ENCODE assay signal across 8 cellular contexts in the genomic region with DNA sequence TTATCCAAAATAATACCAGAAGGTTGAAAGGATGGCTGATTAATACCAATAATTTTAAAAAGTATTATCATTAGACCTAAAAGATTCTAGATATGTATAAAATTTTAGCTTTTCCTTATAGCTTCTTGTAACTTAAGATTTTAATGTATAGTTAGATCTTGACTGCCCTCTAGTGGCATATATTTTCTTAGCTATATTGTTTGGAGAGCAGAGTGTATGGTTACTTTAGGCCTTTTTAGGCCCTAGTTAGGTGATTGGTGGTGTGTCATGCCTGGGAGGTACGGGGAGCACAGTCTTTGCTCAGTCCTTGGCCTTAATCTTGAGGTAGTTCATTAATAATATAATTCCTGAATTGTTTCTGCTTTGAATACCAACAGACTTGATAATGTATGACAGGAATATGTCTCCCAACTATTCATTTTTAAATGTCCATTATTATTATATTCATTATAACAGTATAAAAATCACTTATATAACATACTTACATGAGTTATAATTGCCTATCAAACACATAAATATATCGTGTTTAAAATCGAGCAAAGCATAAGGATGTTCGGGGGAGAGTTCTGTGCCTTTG.
DNase-seq lines count a peak whose midpoint lies in the region; ATAC-seq, FAIRE-seq and TF ChIP-seq lines count a peak whose summit lies in the region.

No MANE protein-coding gene starts in this region.

- H3K36me3 ChIP-seq in GM12878 (ENCODE audit: control insufficient read depth in 2 of 2, insufficient read depth in 2 of 2, low read length in 1 of 2) (no peaks in the 10 kb centered on the region), kidney (ENCODE audit: control insufficient read depth in 1 of 2, insufficient read depth in 2 of 2, low read length in 2 of 2) (no peaks in the 10 kb centered on the region)

- TF ChIP-seq RAD21 in GM12878 (IDR thresholded peaks at IDR 0.05; ENCODE audit: insufficient read depth, low read depth, low read length): peak; percentile 47

- 49% methylated on average over 4 of the region's 4 CpGs for whole genome bisulfite sequencing in GM12878 (ENCODE audit: insufficient coverage, insufficient replicate concordance, low lambda C conversion rate, missing lambda C conversion rate)

- FAIRE-seq in GM12878 (lab: Jason Lieb, UNC) (no peak), kidney (lab: Jason Lieb, UNC) (no peak)

- H3K27me3 ChIP-seq in GM12878 (replicated peaks in 1 of 2; ENCODE audit: control insufficient read depth in 2 of 2, insufficient read depth in 2 of 2, low read length in 1 of 2): no peaks in the 10 kb centered on the region

- H3K27ac ChIP-seq in GM12878 (ENCODE audit: control insufficient read depth, insufficient read depth) (no peak overlapping the region), kidney (ENCODE audit: low read depth in 2 of 2, low read length in 2 of 2) (no peak overlapping the region)

- ATAC-seq in GM19467 (IDR thresholded peaks at IDR 0.05; ENCODE audit: unreplicated experiment) (peak; percentile 73), HG03520 (IDR thresholded peaks at IDR 0.05; ENCODE audit: unreplicated experiment) (peak; percentile 88), GM12878 (peak; percentile 93)

- TF ChIP-seq EP300 in GM12878 (IDR thresholded peaks at IDR 0.05; ENCODE audit: borderline replicate concordance in 1 of 2, control insufficient read depth in 1 of 2, low read depth in 2 of 2, low read length in 2 of 2): no peak

- RAD21 ChIA-PET in GM12878 (lab: Charles Lee; ENCODE audit: unreplicated experiment): interaction anchor here (0.7 to 1.1 kb wide), 8 partner anchors 170 to 958 kb away, joined by 3 to 7 read pairs (median 3); a partner anchor contains a TSS

- no peak overlapping the region for H3K4me2 ChIP-seq in GM12878 (ENCODE audit: control insufficient read depth, insufficient read depth)

- DNase-seq in Daoy (ENCODE audit: low read depth): peak; percentile 33
- peak; percentile 6 to 83 for DNase-seq in NCI-H526 (lab: John Stamatoyannopoulos, UW)
- DNase-seq in GM12878 (ENCODE audit: low read depth, low spot score): peak; percentile 4
- no peak for DNase-seq in kidney
- no peak for DNase-seq in NK-92 treated with Interleukin-12 subunit alpha and Interleukin-12 subunit beta, amount 100 ng/mL, for 24 hours (lab: John Stamatoyannopoulos, UW)
- DNase-seq in stimulated activated CD4-positive, alpha-beta T cell treated with anti-CD3 and anti-CD28 coated beads, Interleukin-4, amount 100 ng/mL, for 4 hours: no peak

- peak; percentile 31 to 52 (median 52); a peak in 5 of 6 replicates for TF ChIP-seq CTCF in GM12878 (IDR thresholded peaks at IDR 0.05 in 2 of 3, conservative IDR thresholded peaks at IDR 0.05 in 1 of 3; ENCODE audit: control insufficient read depth in 2 of 3, extremely low read depth in 1 of 3, insufficient read depth in 1 of 3, low read depth in 3 of 3, low read length in 3 of 3)
- peak; percentile 33 for TF ChIP-seq CTCF in kidney (IDR thresholded peaks at IDR 0.05; ENCODE audit: borderline replicate concordance, extremely low read depth, insufficient read depth)

- POLR2A ChIA-PET in GM12878 (lab: Charles Lee): no interaction called here

- H3K9me3 ChIP-seq in GM12878 (replicated peaks; ENCODE audit: control insufficient read depth, insufficient read depth, low read length) (no peaks in the 10 kb centered on the region), kidney (ENCODE audit: control insufficient read depth in 1 of 2, low read length in 2 of 2) (no peaks in the 10 kb centered on the region)

- intact Hi-C loops in GM12878 (cut with micrococcal nuclease; ENCODE audit: unreplicated experiment) (loop anchor here (5.0 to 10.0 kb wide), 3 partner anchors 175 to 1458 kb away; no protein-coding TSS in a partner anchor), kidney (cut with DNase I) (no loop called here)

- H3K79me2 ChIP-seq in GM12878 (ENCODE audit: control insufficient read depth, insufficient read depth, low read length): no peaks in the 10 kb centered on the region

- H3K4me3 ChIP-seq in GM12878 (no peak overlapping the region), kidney (ENCODE audit: low read length in 2 of 2) (no peak overlapping the region)

- no peak for TF ChIP-seq POLR2A in GM12878 (IDR thresholded peaks at IDR 0.05; ENCODE audit: low read depth, low read length)

- H3K9ac ChIP-seq in GM12878 (ENCODE audit: control insufficient read depth, insufficient read depth, low read length) (no peak overlapping the region), kidney (ENCODE audit: low read length in 2 of 2) (no peak overlapping the region)

- no peaks in the 10 kb centered on the region for H4K20me1 ChIP-seq in GM12878 (ENCODE audit: control insufficient read depth, insufficient read depth)

- no TSS peak for BruUV-seq in GM12878 (replicated peaks; lab: Mats Ljungman, UMichigan)

- CTCF ChIA-PET in GM12878 (lab: Yijun Ruan, JAX): interaction anchor here (0.6 to 4.0 kb wide), 26 partner anchors 8 to 959 kb away, joined by 3 to 31 read pairs (median 4); no protein-coding TSS in a partner anchor

- SMC1A ChIA-PET in GM12878 (lab: Charles Lee; ENCODE audit: uncharacterized antibody, unreplicated experiment): interaction anchor here (0.6 to 1.1 kb wide), 4 partner anchors 23 to 803 kb away, joined by 3 to 6 read pairs (median 4); no protein-coding TSS in a partner anchor

- in situ Hi-C loops in GM12878 (cut with MboI): loop anchor here (10.0 kb wide), 3 partner anchors 808 to 1458 kb away; a partner anchor contains a TSS

- H3K4me1 ChIP-seq in GM12878 (ENCODE audit: control insufficient read depth, insufficient read depth, low read length) (no peaks in the 10 kb centered on the region), kidney (ENCODE audit: control insufficient read depth in 1 of 2, insufficient read depth in 1 of 2, low read depth in 1 of 2, low read length in 2 of 2) (no peaks in the 10 kb centered on the region)

- H2AFZ ChIP-seq in GM12878 (ENCODE audit: control insufficient read depth, low read depth, low read length): no peak overlapping the region

TF ChIP-seq in GM12878, 131 proteins besides CTCF, POLR2A, EP300 and RAD21 (continues in another document):
- TF ChIP-seq ZBED1 (IDR thresholded peaks at IDR 0.05; ENCODE audit: borderline replicate concordance) (no peak), ATF7 (IDR thresholded peaks at IDR 0.05; ENCODE audit: low read depth) (no peak), NBN (IDR thresholded peaks at IDR 0.05) (no peak), NR2F1 (conservative IDR thresholded peaks at IDR 0.05) (no peak), NR2C2 (IDR thresholded peaks at IDR 0.05; ENCODE audit: borderline replicate concordance, control insufficient read depth, insufficient read length, low read depth) (no peak), GATAD2B (conservative IDR thresholded peaks at IDR 0.05; ENCODE audit: low read depth) (no peak), BHLHE40 (IDR thresholded peaks at IDR 0.05; ENCODE audit: borderline replicate concordance in 1 of 2, low read depth in 2 of 2, low read length in 1 of 2) (no peak), EED (IDR thresholded peaks at IDR 0.05; ENCODE audit: low read depth) (no peak), TARDBP (IDR thresholded peaks at IDR 0.05; ENCODE audit: borderline replicate concordance) (no peak), ZNF24 (IDR thresholded peaks at IDR 0.05) (no peak), TBL1XR1 (IDR thresholded peaks at IDR 0.05; ENCODE audit: low read depth, low read length) (no peak), ASH2L (IDR thresholded peaks at IDR 0.05; ENCODE audit: borderline replicate concordance, low read depth) (no peak), SUZ12 (IDR thresholded peaks at IDR 0.05; ENCODE audit: unreplicated experiment) (no peak), STAT3 (IDR thresholded peaks at IDR 0.05; ENCODE audit: low read depth, low read length) (no peak), GABPA (IDR thresholded peaks at IDR 0.05; ENCODE audit: low read depth) (no peak)
- TF ChIP-seq, protein P1, sequence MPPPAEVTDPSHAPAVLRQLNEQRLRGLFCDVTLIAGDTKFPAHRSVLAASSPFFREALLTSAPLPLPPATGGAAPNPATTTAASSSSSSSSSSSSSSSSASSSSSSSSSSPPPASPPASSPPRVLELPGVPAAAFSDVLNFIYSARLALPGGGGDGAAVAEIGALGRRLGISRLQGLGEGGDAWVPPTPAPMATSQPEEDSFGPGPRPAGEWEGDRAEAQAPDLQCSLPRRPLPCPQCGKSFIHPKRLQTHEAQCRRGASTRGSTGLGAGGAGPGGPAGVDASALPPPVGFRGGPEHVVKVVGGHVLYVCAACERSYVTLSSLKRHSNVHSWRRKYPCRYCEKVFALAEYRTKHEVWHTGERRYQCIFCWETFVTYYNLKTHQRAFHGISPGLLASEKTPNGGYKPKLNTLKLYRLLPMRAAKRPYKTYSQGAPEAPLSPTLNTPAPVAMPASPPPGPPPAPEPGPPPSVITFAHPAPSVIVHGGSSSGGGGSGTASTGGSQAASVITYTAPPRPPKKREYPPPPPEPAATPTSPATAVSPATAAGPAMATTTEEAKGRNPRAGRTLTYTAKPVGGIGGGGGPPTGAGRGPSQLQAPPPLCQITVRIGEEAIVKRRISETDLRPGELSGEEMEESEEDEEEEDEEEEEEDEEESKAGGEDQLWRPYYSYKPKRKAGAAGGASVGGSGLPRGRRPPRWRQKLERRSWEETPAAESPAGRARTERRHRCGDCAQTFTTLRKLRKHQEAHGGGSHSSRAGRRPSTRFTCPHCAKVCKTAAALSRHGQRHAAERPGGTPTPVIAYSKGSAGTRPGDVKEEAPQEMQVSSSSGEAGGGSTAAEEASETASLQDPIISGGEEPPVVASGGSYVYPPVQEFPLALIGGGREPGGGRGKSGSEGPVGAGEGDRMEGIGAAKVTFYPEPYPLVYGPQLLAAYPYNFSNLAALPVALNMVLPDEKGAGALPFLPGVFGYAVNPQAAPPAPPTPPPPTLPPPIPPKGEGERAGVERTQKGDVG (CRISPR knock-in tag; IDR thresholded peaks at IDR 0.05): no peak

Comparison
In these comparisons a context has a peak if more than half of its experiments do, and no peak if none do; other contexts are left out.
1. DNase-seq: peak in Daoy (single experiment), NCI-H526 (2 of 2) and GM12878 (single experiment); none in kidney (single experiment), NK-92 treated with Interleukin-12 subunit alpha and Interleukin-12 subunit beta, amount 100 ng/mL, for 24 hours (single experiment) and stimulated activated CD4-positive, alpha-beta T cell treated with anti-CD3 and anti-CD28 coated beads, Interleukin-4, amount 100 ng/mL, for 4 hours (0 of 2).
2. Peak in every context shown above with its lines, with median percentiles within 50 percentile points of each other: ATAC-seq.